Comparison of ENCODE assay signal across 31 cellular contexts in genomic region chr19:17737690-17738153, GRCh38. TPM values are rescaled to one million over a fixed set of nuclear protein-coding genes. Genes with fewer than 3 reads are reported as not detected.
A peak's percentile ranks its signal among the peaks of the same experiment; 100 is the strongest.
DNase-seq lines count a peak whose midpoint lies in the region; ATAC-seq, FAIRE-seq and TF ChIP-seq lines count a peak whose summit lies in the region.
"Had no signal": no experiment of that assay in that cellular context is flagged by ENCODE, and none has a peak within 500 bp of the region (broad histone marks: within the 10 kb centered on the region; RNA-seq: fewer than 3 reads in every experiment).

No MANE protein-coding gene starts in this region.

- DNase-seq in fibroblast of lung (ENCODE audit: low read depth in 2 of 2) = peak; percentile 14 to 43
- DNase-seq in type B pancreatic cell (ENCODE audit: extremely low spot score, unreplicated experiment) = no peak
- DNase-seq in H54 (ENCODE audit: insufficient read length, low spot score) = no peak
- DNase-seq in foreskin fibroblast = no peak
- no peak for DNase-seq in Right ventricle myocardium superior
- DNase-seq: activated CD4-positive, alpha-beta T cell treated with anti-CD3 and anti-CD28 coated beads for 4 hours; activated naive CD4-positive, alpha-beta T cell treated with anti-CD3 and anti-CD28 coated beads, Interleukin-2, amount 50 U/mL, for 16 hours; activated T-cell treated with anti-CD3 and anti-CD28 coated beads, Interleukin-2, amount 50 U/mL, for 48 hours; AML-193; DND-41; KBM-7; NCI-H187 treated with DMSO at 0.1 percent for 48 hours; NCI-H2227 treated with DMSO at 0.1 percent for 48 hours; NCI-H748 treated with DMSO at 0.1 percent for 48 hours; OCI-M1; SHP77 treated with DMSO at 0.1 percent for 48 hours; stimulated activated CD4-positive, alpha-beta T cell treated with anti-CD3 and anti-CD28 coated beads, Interleukin-2, amount 100 ng/mL, for 24 hours; stimulated activated naive B cell treated with anti-CD40 and anti-IgM and Interleukin-4, amounts not matched to agents 10 μg/mL and 1 μg/mL and 100 μg/mL, for 72 hours; T-cell; testis had no signal

- H3K4me1 Mint-ChIP-seq in type B pancreatic cell (ENCODE audit: unreplicated experiment) = no peaks in the 10 kb centered on the region

- H3K79me2 ChIP-seq in OCI-LY3 (ENCODE audit: low read length) = peaks cover 2% of the 10 kb centered on the region; the same call in 1 of the 2 replicates
- peaks cover under 1% of the 10 kb centered on the region for H3K79me2 ChIP-seq in fibroblast of lung (ENCODE audit: control insufficient read depth, insufficient read depth, low read length)

- H2AFZ ChIP-seq in OCI-LY3 (ENCODE audit: low read depth, low read length) (no peak overlapping the region), fibroblast of lung (ENCODE audit: low read length) (no peak overlapping the region)

- H3K27ac Mint-ChIP-seq in type B pancreatic cell = peak overlapping the region; percentile 69
- H3K27ac Mint-ChIP-seq: stimulated activated naive B cell treated with anti-CD40 and anti-IgM and Interleukin-4, amounts not matched to agents 10 μg/mL and 1 μg/mL and 100 μg/mL, for 72 hours; T-cell had no signal

- H3K4me2 ChIP-seq in OCI-LY3 (ENCODE audit: low read length) (no peak overlapping the region), fibroblast of lung (ENCODE audit: extremely low read depth, insufficient read depth, low read length) (no peak overlapping the region)

- no peaks in the 10 kb centered on the region for H3K27me3 Mint-ChIP-seq in type B pancreatic cell
- H3K27me3 Mint-ChIP-seq: stimulated activated naive B cell treated with anti-CD40 and anti-IgM and Interleukin-4, amounts not matched to agents 10 μg/mL and 1 μg/mL and 100 μg/mL, for 72 hours; T-cell had no signal

- no peak for ATAC-seq in Right ventricle myocardium superior (ENCODE audit: poor library complexity)
- ATAC-seq: gastroesophageal sphincter, T-cell had no signal

- peaks cover under 1% of the 10 kb centered on the region; the same call in 1 of the 2 replicates for H4K20me1 ChIP-seq in OCI-LY3 (ENCODE audit: insufficient read depth, low read length)
- H4K20me1 ChIP-seq in fibroblast of lung (ENCODE audit: control insufficient read depth, extremely low read depth, insufficient read depth, low read length) = no peaks in the 10 kb centered on the region

- H3K9ac ChIP-seq in OCI-LY3 (ENCODE audit: low read length) (no peak overlapping the region), fibroblast of lung (ENCODE audit: insufficient read depth, low read length) (no peak overlapping the region)

- peaks cover 9% of the 10 kb centered on the region for H3K36me3 Mint-ChIP-seq in type B pancreatic cell

- H3K27ac ChIP-seq in OCI-LY3 (ENCODE audit: low read length) = 0 out of 2 replicates have a peak overlapping the region, but pooled peaks have one; percentile 5
- no peak overlapping the region for H3K27ac ChIP-seq in fibroblast of lung (ENCODE audit: insufficient read depth, low read length)
- H3K27ac ChIP-seq: gastroesophageal sphincter, neutrophil, skin epidermis, testis, vagina had no signal

- H3K4me3 Mint-ChIP-seq in type B pancreatic cell = peak overlapping the region; percentile 36
- H3K4me3 Mint-ChIP-seq: stimulated activated naive B cell treated with anti-CD40 and anti-IgM and Interleukin-4, amounts not matched to agents 10 μg/mL and 1 μg/mL and 100 μg/mL, for 72 hours; T-cell had no signal

- FAIRE-seq in G401.6 (lab: Jason Lieb, UNC) (peak; percentile 19), H54 (lab: Jason Lieb, UNC) (no peak)
- FAIRE-seq: astrocyte, keratinocyte, TTC549 had no signal

- H3K27me3 ChIP-seq in OCI-LY3 (ENCODE audit: low read depth, low read length) (no peaks in the 10 kb centered on the region), fibroblast of lung (ENCODE audit: control insufficient read depth, insufficient read depth, low read length) (no peaks in the 10 kb centered on the region)
- H3K27me3 ChIP-seq: gastroesophageal sphincter, neutrophil, testis, vagina had no signal

- TF ChIP-seq POLR2A in H54 (IDR thresholded peaks at IDR 0.05; ENCODE audit: low read depth, low read length) = no peak

- H3K36me3 ChIP-seq in OCI-LY3 (replicated peaks; ENCODE audit: low read depth, low read length) = peaks cover 48% of the 10 kb centered on the region
- H3K36me3 ChIP-seq in fibroblast of lung (ENCODE audit: control insufficient read depth, insufficient read depth, low read length) = peaks cover 9% of the 10 kb centered on the region

- TF ChIP-seq CTCF in OCI-LY3 (IDR thresholded peaks at IDR 0.05; ENCODE audit: low read depth, low read length) = no peak
- TF ChIP-seq CTCF in fibroblast of lung (conservative IDR thresholded peaks at IDR 0.05 in 1 of 2, IDR thresholded peaks at IDR 0.05 in 1 of 2; ENCODE audit: low read depth in 1 of 2, low read length in 2 of 2) = no peak
- TF ChIP-seq CTCF in type B pancreatic cell (conservative IDR thresholded peaks at IDR 0.05) = no peak
- no peak for TF ChIP-seq CTCF in foreskin fibroblast (IDR thresholded peaks at IDR 0.05; ENCODE audit: low read depth, low read length)

- H3K9me3 ChIP-seq in OCI-LY3 (ENCODE audit: insufficient read depth, low read length) (peaks cover 9% of the 10 kb centered on the region; the same call in 1 of the 2 replicates), fibroblast of lung (ENCODE audit: control insufficient read depth, insufficient read depth, low read depth, low read length) (no peaks in the 10 kb centered on the region)
- H3K9me3 ChIP-seq: gastroesophageal sphincter, neutrophil, testis, vagina had no signal

- H3K4me3 ChIP-seq in OCI-LY3 (ENCODE audit: low read length) = no peak overlapping the region
- H3K4me3 ChIP-seq in fibroblast of lung (replicated peaks in 1 of 4; ENCODE audit: control extremely low read depth in 1 of 4, insufficient read depth in 1 of 4, low read depth in 3 of 4, low read length in 4 of 4) = no peak overlapping the region
- no peak overlapping the region for H3K4me3 ChIP-seq in foreskin fibroblast (ENCODE audit: low read depth in 1 of 2, low read length in 2 of 2)
- H3K4me3 ChIP-seq: gastroesophageal sphincter, skin epidermis, testis, vagina had no signal

- H3K4me1 ChIP-seq in OCI-LY3 (ENCODE audit: low read length) (peaks cover 19% of the 10 kb centered on the region), fibroblast of lung (ENCODE audit: control insufficient read depth, extremely low read depth, insufficient read depth, low read length) (peaks cover 2% of the 10 kb centered on the region)
- H3K4me1 ChIP-seq: gastroesophageal sphincter, testis, vagina had no signal

- intact Hi-C loops in Right ventricle myocardium superior (cut with DNase I) = no loop called here

- H3K9me3 Mint-ChIP-seq in type B pancreatic cell = no peaks in the 10 kb centered on the region
- H3K9me3 Mint-ChIP-seq: stimulated activated naive B cell treated with anti-CD40 and anti-IgM and Interleukin-4, amounts not matched to agents 10 μg/mL and 1 μg/mL and 100 μg/mL, for 72 hours; T-cell had no signal

RNA-seq across cellular contexts. Expression of gene FCHO1, which starts 13.6 kb away (rescaled TPM):
- total RNA-seq in fibroblast of lung (under 0.01 and 0.33 TPM in 2 replicates), type B pancreatic cell (ENCODE audit: low replicate concordance) (2.5 and 4.4 TPM in 2 replicates), Right ventricle myocardium superior (0.75 TPM)
- 0.07 and 0.16 TPM in 2 replicates for polyA plus RNA-seq in fibroblast of lung
- 0.54 and 0.78 TPM in 2 replicates for polyA plus RNA-seq in fibroblast of lung (2012)
- 0.07 and 1.8 TPM in 2 replicates for polyA minus RNA-seq in fibroblast of lung (ENCODE audit: low replicate concordance)

RNA-seq across cellular contexts. Expression of gene MAP1S, which starts 18.4 kb away (rescaled TPM):
- total RNA-seq in fibroblast of lung = 15.9 and 18.3 TPM in 2 replicates
- 10.5 and 13.1 TPM in 2 replicates for polyA plus RNA-seq in fibroblast of lung
- 43.8 and 63.9 TPM in 2 replicates for polyA plus RNA-seq in fibroblast of lung (2012)
- 141 and 172 TPM in 2 replicates for polyA minus RNA-seq in fibroblast of lung (ENCODE audit: low replicate concordance)
- 87.1 and 93.6 TPM in 2 replicates for total RNA-seq in type B pancreatic cell (ENCODE audit: low replicate concordance)
- total RNA-seq in Right ventricle myocardium superior = 25.1 TPM

RNA-seq across cellular contexts. Expression of gene UNC13A, which starts 49.6 kb away (rescaled TPM):
- total RNA-seq in fibroblast of lung (under 0.01 TPM in 2 replicates), type B pancreatic cell (ENCODE audit: low replicate concordance) (4.3 and 6.2 TPM in 2 replicates), Right ventricle myocardium superior (0.05 TPM)
- polyA plus RNA-seq in fibroblast of lung = 0.27 and 0.28 TPM in 2 replicates
- 0.37 TPM in 2 replicates for polyA plus RNA-seq in fibroblast of lung (2012)
- polyA minus RNA-seq in fibroblast of lung (ENCODE audit: low replicate concordance) = 0.86 and 1.8 TPM in 2 replicates

RNA-seq across cellular contexts. Expression of gene B3GNT3, which starts 57.2 kb away (rescaled TPM):
- not detected in 2 replicates for total RNA-seq in fibroblast of lung
- polyA plus RNA-seq in fibroblast of lung = not detected in 2 replicates
- polyA plus RNA-seq in fibroblast of lung (2012) = not detected in 2 replicates
- not detected in 2 replicates for polyA minus RNA-seq in fibroblast of lung (ENCODE audit: low replicate concordance)
- total RNA-seq in type B pancreatic cell (ENCODE audit: low replicate concordance) = 12.3 and 22.6 TPM in 2 replicates
- not detected for total RNA-seq in Right ventricle myocardium superior
- total RNA-seq: lung microvascular endothelial cell, pulmonary artery endothelial cell had no signal

Comparison
In these comparisons a context has a peak if more than half of its experiments do, and no peak if none do; other contexts are left out.
1. DNase-seq: peak in fibroblast of lung (2 of 2); none in type B pancreatic cell (single experiment), H54 (single experiment), foreskin fibroblast (0 of 2) and Right ventricle myocardium superior (single experiment).